ENCODE assay signal across 16 cellular contexts in the genomic region with DNA sequence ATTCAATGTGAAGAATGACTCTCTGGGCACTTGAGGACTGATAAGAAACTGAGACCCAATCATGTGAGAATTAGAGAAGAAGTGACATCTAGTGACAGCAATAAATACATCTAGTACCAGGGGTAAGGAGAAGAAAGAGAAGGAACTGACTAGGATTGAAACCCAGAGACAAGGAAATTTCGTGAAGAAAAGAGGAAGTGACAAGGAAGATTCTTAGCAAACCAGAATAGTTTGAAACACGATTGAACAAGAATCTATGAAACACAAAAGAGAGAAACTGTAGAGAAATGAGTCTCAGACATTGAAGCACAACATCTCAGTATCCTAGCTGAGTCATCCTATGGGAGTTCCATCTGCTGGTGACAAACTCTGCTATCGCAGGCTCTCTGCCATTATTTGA.
DNase-seq lines count a peak whose midpoint lies in the region; ATAC-seq and TF ChIP-seq lines count a peak whose summit lies in the region.
"Had no signal": no experiment of that assay in that cellular context is flagged by ENCODE, and none has a peak within 500 bp of the region (broad histone marks: within the 10 kb centered on the region; RNA-seq: fewer than 3 reads in every experiment).

No MANE protein-coding gene starts in this region.

- in situ Hi-C loops in KBM-7 (cut with MboI; ENCODE audit: low pct_unique_long_range_greater_than_20kb, low sequenced_read_pairs), result no loop called here

- ATAC-seq in GM18508 (IDR thresholded peaks at IDR 0.05; ENCODE audit: insufficient read depth, unreplicated experiment) (peak; percentile 41), GM21717 (IDR thresholded peaks at IDR 0.05; ENCODE audit: unreplicated experiment) (peak; percentile 47), HG03521 (IDR thresholded peaks at IDR 0.05; ENCODE audit: unreplicated experiment) (no peak)
- ATAC-seq: activated CD4-positive, CD25-positive, alpha-beta regulatory T cell treated with anti-CD3 and anti-CD28 coated beads, Interleukin-2, amount 50 U/mL, for 24 hours; body of pancreas; left colon; naive thymus-derived CD4-positive, alpha-beta T cell had no signal

- intact Hi-C loops in testis (cut with DNase I; ENCODE audit: low total_unique reads), result no loop called here

- DNase-seq in KBM-7, result peak; percentile 11
- DNase-seq in globus pallidus (ENCODE audit: low spot score), result peak; percentile 29
- no peak for DNase-seq in stimulated activated CD4-positive, alpha-beta T cell treated with anti-CD3 and anti-CD28 coated beads, Interleukin-2, amount 100 ng/mL, for 24 hours
- DNase-seq in activated CD4-positive, alpha-beta T cell treated with anti-CD3 and anti-CD28 coated beads for 4 hours, result no peak
- no peak for DNase-seq in testis
- DNase-seq: activated naive CD4-positive, alpha-beta T cell treated with anti-CD3 and anti-CD28 coated beads, Interleukin-2, amount 50 U/mL, for 16 hours; body of pancreas; left colon; naive thymus-derived CD4-positive, alpha-beta T cell; SW 1271 had no signal

- no peaks in the 10 kb centered on the region for H3K27me3 ChIP-seq in testis
- H3K27me3 ChIP-seq: body of pancreas, hepatocyte had no signal

- TF ChIP-seq POLR2A in testis (IDR thresholded peaks at IDR 0.05), result no peak

- H3K27ac ChIP-seq in testis, result no peak overlapping the region
- H3K27ac ChIP-seq: body of pancreas, hepatocyte, thoracic aorta had no signal

- TF ChIP-seq CTCF in testis (IDR thresholded peaks at IDR 0.05), result no peak

- H3K4me3 ChIP-seq in testis, result no peak overlapping the region
- H3K4me3 ChIP-seq: body of pancreas, hepatocyte, thoracic aorta had no signal

- H3K4me1 ChIP-seq in testis, result no peaks in the 10 kb centered on the region
- H3K4me1 ChIP-seq: body of pancreas had no signal

- H3K36me3 ChIP-seq in testis (ENCODE audit: low read depth, missing control alignments), result no peaks in the 10 kb centered on the region
- H3K36me3 ChIP-seq: thoracic aorta had no signal

- no peaks in the 10 kb centered on the region for H3K9me3 ChIP-seq in testis
- H3K9me3 ChIP-seq: body of pancreas, thoracic aorta had no signal

- 76 to 77% methylated on average over 3 of the region's 3 CpGs for WGBS in testis, 2 donors

Comparison
In these comparisons a context has a peak if more than half of its experiments do, and no peak if none do; other contexts are left out.
1. DNase-seq: peak in KBM-7 (single experiment) and globus pallidus (single experiment); none in stimulated activated CD4-positive, alpha-beta T cell treated with anti-CD3 and anti-CD28 coated beads, Interleukin-2, amount 100 ng/mL, for 24 hours (0 of 2), activated CD4-positive, alpha-beta T cell treated with anti-CD3 and anti-CD28 coated beads for 4 hours (0 of 2) and testis (single experiment).